In the genomic region with DNA sequence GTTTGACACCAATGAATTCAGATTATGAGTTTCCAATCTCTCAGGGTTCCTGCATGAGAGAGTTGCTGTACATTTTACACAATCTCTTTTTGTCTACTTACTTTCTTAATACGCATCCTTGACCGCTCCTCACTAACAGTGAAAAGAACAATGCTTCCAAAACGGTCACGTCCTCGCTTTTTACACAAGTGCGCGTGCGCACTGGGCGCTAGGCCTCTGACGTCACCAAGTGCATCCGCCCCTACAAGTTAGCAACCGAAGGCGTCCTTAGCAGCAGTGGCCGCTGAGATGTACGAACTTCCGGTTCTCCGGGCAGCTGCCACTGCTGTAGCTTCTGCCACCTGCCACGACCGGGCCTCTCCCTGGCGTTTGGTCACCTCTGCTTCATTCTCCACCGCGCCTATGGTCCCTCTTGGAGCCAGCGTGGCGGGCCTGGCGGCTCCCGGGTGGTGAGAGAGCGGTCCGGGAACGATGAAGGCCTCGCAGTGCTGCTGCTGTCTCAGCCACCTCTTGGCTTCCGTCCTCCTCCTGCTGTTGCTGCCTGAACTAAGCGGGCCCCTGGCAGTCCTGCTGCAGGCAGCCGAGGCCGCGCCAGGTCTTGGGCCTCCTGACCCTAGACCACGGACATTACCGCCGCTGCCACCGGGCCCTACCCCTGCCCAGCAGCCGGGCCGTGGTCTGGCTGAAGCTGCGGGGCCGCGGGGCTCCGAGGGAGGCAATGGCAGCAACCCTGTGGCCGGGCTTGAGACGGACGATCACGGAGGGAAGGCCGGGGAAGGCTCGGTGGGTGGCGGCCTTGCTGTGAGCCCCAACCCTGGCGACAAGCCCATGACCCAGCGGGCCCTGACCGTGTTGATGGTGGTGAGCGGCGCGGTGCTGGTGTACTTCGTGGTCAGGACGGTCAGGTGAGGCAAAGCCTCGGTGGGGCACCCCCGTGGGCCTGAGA, we compare ENCODE assay signal across 8 cellular contexts. TPM values are rescaled to one million over a fixed set of nuclear protein-coding genes. Genes with fewer than 3 reads are reported as not detected.
DNase-seq lines count a peak whose midpoint lies in the region; ATAC-seq and TF ChIP-seq lines count a peak whose summit lies in the region.

Gene FAM174A (plus strand): TSS at position 315 of the 946 bp plus-strand sequence. CDS start 157 bp downstream, at position 472.

- peak within 1 kb of the TSS; percentile 95 for H3K4me3 Mint-ChIP-seq in type B pancreatic cell

- TF ChIP-seq CTCF in GM12864 (IDR thresholded peaks at IDR 0.05; ENCODE audit: low read depth, low read length, missing control alignments) (no peak), type B pancreatic cell (conservative IDR thresholded peaks at IDR 0.05) (no peak)

- DNase-seq in GM12864 (ENCODE audit: low read depth) (peak; percentile 90), NCI-H1417 (lab: John Stamatoyannopoulos, UW) (peak; percentile 97 to 99 (median 98)), SW 1271 (lab: John Stamatoyannopoulos, UW) (peak; percentile 85 to 97), cardiac septum (ENCODE audit: low spot score) (peak; percentile 99), pons (ENCODE audit: low spot score) (peak; percentile 99), type B pancreatic cell (ENCODE audit: extremely low spot score, unreplicated experiment) (peak; percentile 94)

- H3K9me3 Mint-ChIP-seq in type B pancreatic cell = peaks cover 13% of the 10 kb centered on the region

- peaks cover 21% of the 10 kb centered on the region for H3K4me1 Mint-ChIP-seq in type B pancreatic cell (ENCODE audit: unreplicated experiment)

- peak; percentile 98 for ATAC-seq in HG02759 (IDR thresholded peaks at IDR 0.05; ENCODE audit: unreplicated experiment)

- WGBS in adipose tissue, 3 donors = 0 to 1% (median 0%) methylated on average over 62 of the region's 62 CpGs

- H3K4me3 ChIP-seq in GM12864 (ENCODE audit: low read depth, low read length) = peak within 1 kb of the TSS; percentile 85

- peak within 1 kb of the TSS; percentile 94 for H3K27ac Mint-ChIP-seq in type B pancreatic cell

- H3K27me3 Mint-ChIP-seq in type B pancreatic cell = no peaks in the 10 kb centered on the region

- H3K27ac ChIP-seq in adipose tissue (ENCODE audit: low read depth, low read length) = no peak within 1 kb of the TSS

- intact Hi-C loops in cardiac septum (cut with DNase I) = loop anchor here (5.0 kb wide), 2 partner anchors 42 to 367 kb away; partner anchors contain the start of gene ST8SIA4

- H3K36me3 Mint-ChIP-seq in type B pancreatic cell = peaks cover 25% of the 10 kb centered on the region

RNA-seq across cellular contexts. Expression of gene FAM174A, which starts in this region (rescaled TPM):
- polyA plus RNA-seq in adipose tissue = 10 to 100 TPM; 11.9 to 36.2 (median 29.6) TPM
- total RNA-seq in cardiac septum (18.6 TPM), type B pancreatic cell (ENCODE audit: low replicate concordance) (14.2 and 17.8 TPM in 2 replicates)
